Comparison of ENCODE assay signal across 1 cellular context in the genomic region with DNA sequence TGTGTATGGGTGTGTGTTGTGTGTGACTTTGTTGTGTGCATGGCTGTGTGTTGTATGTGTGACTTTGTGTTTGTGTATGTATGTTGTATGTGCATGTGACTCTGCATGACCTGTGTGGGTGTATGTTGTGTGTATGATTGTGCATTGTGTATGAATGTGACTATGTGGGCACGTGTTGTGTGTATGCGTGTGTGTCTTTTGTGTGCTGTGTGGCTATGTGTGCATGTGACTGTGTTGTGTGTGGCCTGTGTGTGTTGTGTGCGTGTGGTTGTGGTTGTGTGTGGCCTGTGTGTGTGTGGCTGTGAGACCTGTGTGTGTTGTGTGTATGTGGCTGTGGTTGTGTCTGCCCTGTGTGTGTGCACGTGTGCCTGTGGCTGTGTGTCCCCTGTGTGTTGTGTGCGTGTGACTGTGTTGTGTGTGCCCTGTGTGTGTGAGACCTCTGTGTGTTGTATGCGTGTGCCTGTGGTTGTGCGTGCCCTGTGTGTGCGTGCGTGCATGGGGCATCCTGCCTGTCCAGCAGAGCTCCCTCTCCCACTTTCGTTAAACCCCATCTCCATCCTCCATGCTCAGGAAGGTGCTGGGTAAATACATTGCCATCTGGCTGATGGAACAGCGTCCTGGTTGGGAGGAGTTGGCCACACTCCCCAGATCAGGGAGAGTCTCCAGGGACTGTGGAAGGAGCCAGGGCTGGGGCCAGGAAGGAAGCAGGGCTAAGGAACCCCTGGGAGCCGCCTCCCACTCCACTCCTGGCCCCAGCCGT.
TF ChIP-seq lines count a peak whose summit lies in the region.

No MANE protein-coding gene starts in this region.

TF ChIP-seq in HepG2, 621 proteins besides CTCF, POLR2A, EP300 and RAD21 (continued from another document and continues in another):
- TF ChIP-seq, protein P1, sequence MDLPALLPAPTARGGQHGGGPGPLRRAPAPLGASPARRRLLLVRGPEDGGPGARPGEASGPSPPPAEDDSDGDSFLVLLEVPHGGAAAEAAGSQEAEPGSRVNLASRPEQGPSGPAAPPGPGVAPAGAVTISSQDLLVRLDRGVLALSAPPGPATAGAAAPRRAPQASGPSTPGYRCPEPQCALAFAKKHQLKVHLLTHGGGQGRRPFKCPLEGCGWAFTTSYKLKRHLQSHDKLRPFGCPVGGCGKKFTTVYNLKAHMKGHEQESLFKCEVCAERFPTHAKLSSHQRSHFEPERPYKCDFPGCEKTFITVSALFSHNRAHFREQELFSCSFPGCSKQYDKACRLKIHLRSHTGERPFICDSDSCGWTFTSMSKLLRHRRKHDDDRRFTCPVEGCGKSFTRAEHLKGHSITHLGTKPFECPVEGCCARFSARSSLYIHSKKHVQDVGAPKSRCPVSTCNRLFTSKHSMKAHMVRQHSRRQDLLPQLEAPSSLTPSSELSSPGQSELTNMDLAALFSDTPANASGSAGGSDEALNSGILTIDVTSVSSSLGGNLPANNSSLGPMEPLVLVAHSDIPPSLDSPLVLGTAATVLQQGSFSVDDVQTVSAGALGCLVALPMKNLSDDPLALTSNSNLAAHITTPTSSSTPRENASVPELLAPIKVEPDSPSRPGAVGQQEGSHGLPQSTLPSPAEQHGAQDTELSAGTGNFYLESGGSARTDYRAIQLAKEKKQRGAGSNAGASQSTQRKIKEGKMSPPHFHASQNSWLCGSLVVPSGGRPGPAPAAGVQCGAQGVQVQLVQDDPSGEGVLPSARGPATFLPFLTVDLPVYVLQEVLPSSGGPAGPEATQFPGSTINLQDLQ (CRISPR knock-in tag; IDR thresholded peaks at IDR 0.05) = 0 out of 2 replicates have a peak, but pooled peaks have one; percentile 16
- TF ChIP-seq STAT5B (CRISPR knock-in tag; IDR thresholded peaks at IDR 0.05) = no peak
- TF ChIP-seq, protein P2, sequence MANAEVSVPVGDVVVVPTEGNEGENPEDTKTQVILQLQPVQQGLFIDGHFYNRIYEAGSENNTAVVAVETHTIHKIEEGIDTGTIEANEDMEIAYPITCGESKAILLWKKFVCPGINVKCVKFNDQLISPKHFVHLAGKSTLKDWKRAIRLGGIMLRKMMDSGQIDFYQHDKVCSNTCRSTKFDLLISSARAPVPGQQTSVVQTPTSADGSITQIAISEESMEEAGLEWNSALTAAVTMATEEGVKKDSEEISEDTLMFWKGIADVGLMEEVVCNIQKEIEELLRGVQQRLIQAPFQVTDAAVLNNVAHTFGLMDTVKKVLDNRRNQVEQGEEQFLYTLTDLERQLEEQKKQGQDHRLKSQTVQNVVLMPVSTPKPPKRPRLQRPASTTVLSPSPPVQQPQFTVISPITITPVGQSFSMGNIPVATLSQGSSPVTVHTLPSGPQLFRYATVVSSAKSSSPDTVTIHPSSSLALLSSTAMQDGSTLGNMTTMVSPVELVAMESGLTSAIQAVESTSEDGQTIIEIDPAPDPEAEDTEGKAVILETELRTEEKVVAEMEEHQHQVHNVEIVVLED (CRISPR knock-in tag; IDR thresholded peaks at IDR 0.05; ENCODE audit: borderline replicate concordance) = no peak; the same call in 1 of the 2 replicates
- TF ChIP-seq, protein P3, sequence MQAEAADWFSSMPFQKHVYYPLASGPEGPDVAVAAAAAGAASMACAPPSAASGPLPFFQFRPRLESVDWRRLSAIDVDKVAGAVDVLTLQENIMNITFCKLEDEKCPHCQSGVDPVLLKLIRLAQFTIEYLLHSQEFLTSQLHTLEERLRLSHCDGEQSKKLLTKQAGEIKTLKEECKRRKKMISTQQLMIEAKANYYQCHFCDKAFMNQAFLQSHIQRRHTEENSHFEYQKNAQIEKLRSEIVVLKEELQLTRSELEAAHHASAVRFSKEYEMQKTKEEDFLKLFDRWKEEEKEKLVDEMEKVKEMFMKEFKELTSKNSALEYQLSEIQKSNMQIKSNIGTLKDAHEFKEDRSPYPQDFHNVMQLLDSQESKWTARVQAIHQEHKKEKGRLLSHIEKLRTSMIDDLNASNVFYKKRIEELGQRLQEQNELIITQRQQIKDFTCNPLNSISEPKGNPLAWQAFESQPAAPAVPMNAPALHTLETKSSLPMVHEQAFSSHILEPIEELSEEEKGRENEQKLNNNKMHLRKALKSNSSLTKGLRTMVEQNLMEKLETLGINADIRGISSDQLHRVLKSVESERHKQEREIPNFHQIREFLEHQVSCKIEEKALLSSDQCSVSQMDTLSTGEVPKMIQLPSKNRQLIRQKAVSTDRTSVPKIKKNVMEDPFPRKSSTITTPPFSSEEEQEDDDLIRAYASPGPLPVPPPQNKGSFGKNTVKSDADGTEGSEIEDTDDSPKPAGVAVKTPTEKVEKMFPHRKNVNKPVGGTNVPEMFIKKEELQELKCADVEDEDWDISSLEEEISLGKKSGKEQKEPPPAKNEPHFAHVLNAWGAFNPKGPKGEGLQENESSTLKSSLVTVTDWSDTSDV (CRISPR knock-in tag; IDR thresholded peaks at IDR 0.05) = no peak
- TF ChIP-seq MXD4 (CRISPR knock-in tag; IDR thresholded peaks at IDR 0.05) = no peak
- no peak for TF ChIP-seq SIX4 (CRISPR knock-in tag; IDR thresholded peaks at IDR 0.05)
- TF ChIP-seq KDM2A (CRISPR knock-in tag; IDR thresholded peaks at IDR 0.05; ENCODE audit: borderline replicate concordance, low read depth) = no peak
- TF ChIP-seq JUND (CRISPR knock-in tag; IDR thresholded peaks at IDR 0.05) = no peak
- TF ChIP-seq ZNF33A (CRISPR knock-in tag; IDR thresholded peaks at IDR 0.05; ENCODE audit: borderline replicate concordance) = no peak
- TF ChIP-seq ERF (CRISPR knock-in tag; IDR thresholded peaks at IDR 0.05) = no peak
- TF ChIP-seq, protein P4, sequence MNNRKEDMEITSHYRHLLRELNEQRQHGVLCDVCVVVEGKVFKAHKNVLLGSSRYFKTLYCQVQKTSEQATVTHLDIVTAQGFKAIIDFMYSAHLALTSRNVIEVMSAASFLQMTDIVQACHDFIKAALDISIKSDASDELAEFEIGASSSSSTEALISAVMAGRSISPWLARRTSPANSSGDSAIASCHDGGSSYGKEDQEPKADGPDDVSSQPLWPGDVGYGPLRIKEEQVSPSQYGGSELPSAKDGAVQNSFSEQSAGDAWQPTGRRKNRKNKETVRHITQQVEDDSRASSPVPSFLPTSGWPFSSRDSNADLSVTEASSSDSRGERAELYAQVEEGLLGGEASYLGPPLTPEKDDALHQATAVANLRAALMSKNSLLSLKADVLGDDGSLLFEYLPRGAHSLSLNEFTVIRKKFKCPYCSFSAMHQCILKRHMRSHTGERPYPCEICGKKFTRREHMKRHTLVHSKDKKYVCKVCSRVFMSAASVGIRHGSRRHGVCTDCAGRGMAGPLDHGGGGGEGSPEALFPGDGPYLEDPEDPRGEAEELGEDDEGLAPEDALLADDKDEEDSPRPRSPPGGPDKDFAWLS (CRISPR knock-in tag; IDR thresholded peaks at IDR 0.05; ENCODE audit: borderline replicate concordance) = peak; percentile 18; the same call in 1 of the 2 replicates
- TF ChIP-seq, protein P5, sequence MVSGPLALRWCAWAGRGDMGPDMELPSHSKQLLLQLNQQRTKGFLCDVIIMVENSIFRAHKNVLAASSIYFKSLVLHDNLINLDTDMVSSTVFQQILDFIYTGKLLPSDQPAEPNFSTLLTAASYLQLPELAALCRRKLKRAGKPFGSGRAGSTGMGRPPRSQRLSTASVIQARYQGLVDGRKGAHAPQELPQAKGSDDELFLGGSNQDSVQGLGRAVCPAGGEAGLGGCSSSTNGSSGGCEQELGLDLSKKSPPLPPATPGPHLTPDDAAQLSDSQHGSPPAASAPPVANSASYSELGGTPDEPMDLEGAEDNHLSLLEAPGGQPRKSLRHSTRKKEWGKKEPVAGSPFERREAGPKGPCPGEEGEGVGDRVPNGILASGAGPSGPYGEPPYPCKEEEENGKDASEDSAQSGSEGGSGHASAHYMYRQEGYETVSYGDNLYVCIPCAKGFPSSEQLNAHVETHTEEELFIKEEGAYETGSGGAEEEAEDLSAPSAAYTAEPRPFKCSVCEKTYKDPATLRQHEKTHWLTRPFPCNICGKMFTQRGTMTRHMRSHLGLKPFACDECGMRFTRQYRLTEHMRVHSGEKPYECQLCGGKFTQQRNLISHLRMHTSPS (CRISPR knock-in tag; IDR thresholded peaks at IDR 0.05; ENCODE audit: low read depth) = peak; percentile 27; the same call in 1 of the 2 replicates
- TF ChIP-seq MYNN (CRISPR knock-in tag; IDR thresholded peaks at IDR 0.05; ENCODE audit: low read depth) = no peak
- no peak for TF ChIP-seq SNAPC2 (CRISPR knock-in tag; IDR thresholded peaks at IDR 0.05)
- no peak for TF ChIP-seq ZNF441 (CRISPR knock-in tag; IDR thresholded peaks at IDR 0.05; ENCODE audit: borderline replicate concordance)
- TF ChIP-seq ZFP82 (CRISPR knock-in tag; IDR thresholded peaks at IDR 0.05; ENCODE audit: borderline replicate concordance) = no peak
- no peak for TF ChIP-seq ZNF143 (CRISPR knock-in tag; IDR thresholded peaks at IDR 0.05)
- TF ChIP-seq, protein P6, sequence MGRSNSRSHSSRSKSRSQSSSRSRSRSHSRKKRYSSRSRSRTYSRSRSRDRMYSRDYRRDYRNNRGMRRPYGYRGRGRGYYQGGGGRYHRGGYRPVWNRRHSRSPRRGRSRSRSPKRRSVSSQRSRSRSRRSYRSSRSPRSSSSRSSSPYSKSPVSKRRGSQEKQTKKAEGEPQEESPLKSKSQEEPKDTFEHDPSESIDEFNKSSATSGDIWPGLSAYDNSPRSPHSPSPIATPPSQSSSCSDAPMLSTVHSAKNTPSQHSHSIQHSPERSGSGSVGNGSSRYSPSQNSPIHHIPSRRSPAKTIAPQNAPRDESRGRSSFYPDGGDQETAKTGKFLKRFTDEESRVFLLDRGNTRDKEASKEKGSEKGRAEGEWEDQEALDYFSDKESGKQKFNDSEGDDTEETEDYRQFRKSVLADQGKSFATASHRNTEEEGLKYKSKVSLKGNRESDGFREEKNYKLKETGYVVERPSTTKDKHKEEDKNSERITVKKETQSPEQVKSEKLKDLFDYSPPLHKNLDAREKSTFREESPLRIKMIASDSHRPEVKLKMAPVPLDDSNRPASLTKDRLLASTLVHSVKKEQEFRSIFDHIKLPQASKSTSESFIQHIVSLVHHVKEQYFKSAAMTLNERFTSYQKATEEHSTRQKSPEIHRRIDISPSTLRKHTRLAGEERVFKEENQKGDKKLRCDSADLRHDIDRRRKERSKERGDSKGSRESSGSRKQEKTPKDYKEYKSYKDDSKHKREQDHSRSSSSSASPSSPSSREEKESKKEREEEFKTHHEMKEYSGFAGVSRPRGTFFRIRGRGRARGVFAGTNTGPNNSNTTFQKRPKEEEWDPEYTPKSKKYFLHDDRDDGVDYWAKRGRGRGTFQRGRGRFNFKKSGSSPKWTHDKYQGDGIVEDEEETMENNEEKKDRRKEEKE (IDR thresholded peaks at IDR 0.05) = no peak
- TF ChIP-seq ZFX (CRISPR knock-in tag; IDR thresholded peaks at IDR 0.05; ENCODE audit: low read depth) = no peak
- TF ChIP-seq CBX1 (IDR thresholded peaks at IDR 0.05; ENCODE audit: low read depth) = no peak
- TF ChIP-seq, protein P7, sequence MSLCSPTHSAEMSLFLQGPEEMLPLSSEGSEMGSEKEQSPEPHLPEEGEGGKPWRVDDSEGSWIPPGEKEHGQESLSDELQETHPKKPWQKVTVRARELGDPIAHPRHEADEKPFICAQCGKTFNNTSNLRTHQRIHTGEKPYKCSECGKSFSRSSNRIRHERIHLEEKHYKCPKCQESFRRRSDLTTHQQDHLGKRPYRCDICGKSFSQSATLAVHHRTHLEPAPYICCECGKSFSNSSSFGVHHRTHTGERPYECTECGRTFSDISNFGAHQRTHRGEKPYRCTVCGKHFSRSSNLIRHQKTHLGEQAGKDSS (CRISPR knock-in tag; IDR thresholded peaks at IDR 0.05; ENCODE audit: borderline replicate concordance, low read depth) = peak; percentile 65; the same call in 1 of the 2 replicates
- TF ChIP-seq ZNF713 (CRISPR knock-in tag; IDR thresholded peaks at IDR 0.05) = peak; percentile 16; the same call in 1 of the 2 replicates
- TF ChIP-seq ZNF678 (CRISPR knock-in tag; IDR thresholded peaks at IDR 0.05) = no peak
- no peak for TF ChIP-seq MAFK (conservative IDR thresholded peaks at IDR 0.05 in 1 of 2, IDR thresholded peaks at IDR 0.05 in 1 of 2; ENCODE audit: low read length in 2 of 2)
- TF ChIP-seq MTA1 (CRISPR knock-in tag; IDR thresholded peaks at IDR 0.05; ENCODE audit: borderline replicate concordance) = peak; percentile 67
- TF ChIP-seq ZNF616 (CRISPR knock-in tag; IDR thresholded peaks at IDR 0.05; ENCODE audit: low read depth) = peak; percentile 38; the same call in 1 of the 2 replicates
- TF ChIP-seq, protein P8, sequence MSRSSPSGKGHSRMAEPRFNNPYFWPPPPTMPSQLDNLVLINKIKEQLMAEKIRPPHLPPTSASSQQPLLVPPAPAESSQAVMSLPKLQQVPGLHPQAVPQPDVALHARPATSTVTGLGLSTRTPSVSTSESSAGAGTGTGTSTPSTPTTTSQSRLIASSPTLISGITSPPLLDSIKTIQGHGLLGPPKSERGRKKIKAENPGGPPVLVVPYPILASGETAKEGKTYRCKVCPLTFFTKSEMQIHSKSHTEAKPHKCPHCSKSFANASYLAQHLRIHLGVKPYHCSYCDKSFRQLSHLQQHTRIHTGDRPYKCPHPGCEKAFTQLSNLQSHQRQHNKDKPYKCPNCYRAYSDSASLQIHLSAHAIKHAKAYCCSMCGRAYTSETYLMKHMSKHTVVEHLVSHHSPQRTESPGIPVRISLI (CRISPR knock-in tag; IDR thresholded peaks at IDR 0.05; ENCODE audit: borderline replicate concordance) = peak; percentile 11; the same call in 1 of the 2 replicates
- no peak for TF ChIP-seq ZNF83 (CRISPR knock-in tag; IDR thresholded peaks at IDR 0.05; ENCODE audit: borderline replicate concordance)
- TF ChIP-seq, protein P9, sequence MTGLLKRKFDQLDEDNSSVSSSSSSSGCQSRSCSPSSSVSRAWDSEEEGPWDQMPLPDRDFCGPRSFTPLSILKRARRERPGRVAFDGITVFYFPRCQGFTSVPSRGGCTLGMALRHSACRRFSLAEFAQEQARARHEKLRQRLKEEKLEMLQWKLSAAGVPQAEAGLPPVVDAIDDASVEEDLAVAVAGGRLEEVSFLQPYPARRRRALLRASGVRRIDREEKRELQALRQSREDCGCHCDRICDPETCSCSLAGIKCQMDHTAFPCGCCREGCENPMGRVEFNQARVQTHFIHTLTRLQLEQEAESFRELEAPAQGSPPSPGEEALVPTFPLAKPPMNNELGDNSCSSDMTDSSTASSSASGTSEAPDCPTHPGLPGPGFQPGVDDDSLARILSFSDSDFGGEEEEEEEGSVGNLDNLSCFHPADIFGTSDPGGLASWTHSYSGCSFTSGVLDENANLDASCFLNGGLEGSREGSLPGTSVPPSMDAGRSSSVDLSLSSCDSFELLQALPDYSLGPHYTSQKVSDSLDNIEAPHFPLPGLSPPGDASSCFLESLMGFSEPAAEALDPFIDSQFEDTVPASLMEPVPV (CRISPR knock-in tag; IDR thresholded peaks at IDR 0.05) = no peak
- TF ChIP-seq ZNF124 (CRISPR knock-in tag; IDR thresholded peaks at IDR 0.05) = no peak
- no peak for TF ChIP-seq ZNF674 (CRISPR knock-in tag; IDR thresholded peaks at IDR 0.05; ENCODE audit: low read depth)
- TF ChIP-seq, protein P10, sequence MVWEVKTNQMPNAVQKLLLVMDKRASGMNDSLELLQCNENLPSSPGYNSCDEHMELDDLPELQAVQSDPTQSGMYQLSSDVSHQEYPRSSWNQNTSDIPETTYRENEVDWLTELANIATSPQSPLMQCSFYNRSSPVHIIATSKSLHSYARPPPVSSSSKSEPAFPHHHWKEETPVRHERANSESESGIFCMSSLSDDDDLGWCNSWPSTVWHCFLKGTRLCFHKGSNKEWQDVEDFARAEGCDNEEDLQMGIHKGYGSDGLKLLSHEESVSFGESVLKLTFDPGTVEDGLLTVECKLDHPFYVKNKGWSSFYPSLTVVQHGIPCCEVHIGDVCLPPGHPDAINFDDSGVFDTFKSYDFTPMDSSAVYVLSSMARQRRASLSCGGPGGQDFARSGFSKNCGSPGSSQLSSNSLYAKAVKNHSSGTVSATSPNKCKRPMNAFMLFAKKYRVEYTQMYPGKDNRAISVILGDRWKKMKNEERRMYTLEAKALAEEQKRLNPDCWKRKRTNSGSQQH (CRISPR knock-in tag; IDR thresholded peaks at IDR 0.05; ENCODE audit: low read depth) = no peak
- TF ChIP-seq, protein P11, sequence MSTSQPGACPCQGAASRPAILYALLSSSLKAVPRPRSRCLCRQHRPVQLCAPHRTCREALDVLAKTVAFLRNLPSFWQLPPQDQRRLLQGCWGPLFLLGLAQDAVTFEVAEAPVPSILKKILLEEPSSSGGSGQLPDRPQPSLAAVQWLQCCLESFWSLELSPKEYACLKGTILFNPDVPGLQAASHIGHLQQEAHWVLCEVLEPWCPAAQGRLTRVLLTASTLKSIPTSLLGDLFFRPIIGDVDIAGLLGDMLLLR (CRISPR knock-in tag; IDR thresholded peaks at IDR 0.05) = 0 out of 2 replicates have a peak, but pooled peaks have one; percentile 14
- TF ChIP-seq ZNF510 (CRISPR knock-in tag; IDR thresholded peaks at IDR 0.05; ENCODE audit: low read depth) = no peak
